In the genomic region with DNA sequence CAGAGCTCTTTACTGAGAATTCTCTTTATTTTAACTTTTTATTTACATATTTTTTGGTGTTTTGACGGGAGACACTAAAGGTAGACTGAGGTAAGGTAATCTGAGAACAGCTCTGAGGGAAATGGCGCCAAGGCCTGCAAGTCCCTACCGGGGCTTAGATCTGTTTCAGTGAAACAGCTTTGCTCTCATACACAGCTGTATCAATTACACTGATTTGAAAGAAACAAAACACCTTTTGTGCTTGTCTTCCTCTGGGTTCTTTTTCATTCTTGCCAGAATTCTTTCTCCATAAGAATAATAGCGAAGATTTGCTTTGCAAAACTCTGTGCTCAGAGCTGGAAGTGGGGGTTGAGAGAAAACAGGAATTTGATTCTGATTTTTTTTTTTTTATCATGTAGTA, we compare ENCODE assay signal across 24 cellular contexts.
"Had no signal": no experiment of that assay in that cellular context is flagged by ENCODE, and none has a peak within 500 bp of the region (broad histone marks: within the 10 kb centered on the region; RNA-seq: fewer than 3 reads in every experiment).

No MANE protein-coding gene starts in this region.

- H3K4me3 Mint-ChIP-seq: activated CD8-positive, alpha-beta T cell treated with anti-CD3 and anti-CD28 coated beads for 36 hours; activated T-cell treated with anti-CD3 and anti-CD28 coated beads, Interleukin-2, amount 50 U/mL, for 4 hours; immature natural killer cell; naive thymus-derived CD4-positive, alpha-beta T cell; T-helper 1 cell treated with Interleukin-12 subunit alpha and Interleukin-12 subunit beta and Interleukin-4 antibody, amounts not matched to agents 30 μg/mL and 1 μg/mL, for 36 hours had no signal

- H3K27ac ChIP-seq: pancreas, spleen, suprapubic skin, tibial artery, upper lobe of right lung, VCaP had no signal

- H3K4me1 ChIP-seq: pancreas, spleen, suprapubic skin, tibial artery, upper lobe of right lung had no signal

- ATAC-seq: activated CD4-positive, CD25-positive, alpha-beta regulatory T cell treated with anti-CD3 and anti-CD28 coated beads, Interleukin-2, amount 50 U/mL, for 24 hours; activated CD8-positive, alpha-beta T cell treated with anti-CD3 and anti-CD28 coated beads for 36 hours; activated naive CD4-positive, alpha-beta T cell treated with anti-CD3 and anti-CD28 coated beads, Interleukin-2, amount 50 U/mL, for 72 hours; activated T-cell treated with anti-CD3 and anti-CD28 coated beads, Interleukin-2, amount 50 U/mL, for 4 hours; naive thymus-derived CD4-positive, alpha-beta T cell; pancreas; right cardiac atrium; upper lobe of right lung had no signal

- H3K4me3 ChIP-seq: pancreas, spleen, suprapubic skin, tibial artery, upper lobe of right lung had no signal

- H3K27me3 ChIP-seq: pancreas, spleen, suprapubic skin, tibial artery, upper lobe of right lung had no signal

- FAIRE-seq: colon, frontal cortex, pancreas, TTC549 had no signal

- H3K9me3 ChIP-seq: pancreas, suprapubic skin, tibial artery, upper lobe of right lung had no signal

- H3K4me1 Mint-ChIP-seq: immature natural killer cell; naive thymus-derived CD4-positive, alpha-beta T cell had no signal

- DNase-seq: activated CD4-positive, alpha-beta T cell treated with anti-CD3 and anti-CD28 coated beads, Interleukin-2, amount 50 U/mL, for 1 hour; activated CD8-positive, alpha-beta T cell treated with anti-CD3 and anti-CD28 coated beads for 36 hours; activated T-cell treated with anti-CD3 and anti-CD28 coated beads, Interleukin-2, amount 50 U/mL, for 4 hours; effector CD8-positive, alpha-beta T cell; immature natural killer cell; midbrain; naive thymus-derived CD4-positive, alpha-beta T cell; nucleus accumbens; pancreas; right cardiac atrium; spleen; stimulated activated naive CD4-positive, alpha-beta T cell; T-helper 9 cell; tibial artery; upper lobe of right lung had no signal

- H3K27ac Mint-ChIP-seq: activated CD8-positive, alpha-beta T cell treated with anti-CD3 and anti-CD28 coated beads for 36 hours; activated naive CD4-positive, alpha-beta T cell treated with anti-CD3 and anti-CD28 coated beads, Interleukin-2, amount 50 U/mL, for 72 hours; activated T-helper 2 cell treated with anti-CD3 and anti-CD28 coated beads, Interferon-gamma antibody, Interleukin-2, Interleukin-4, amounts not matched to agents 10 μg/mL and 5 μg/mL and 100 μg/mL, durations not matched to agents 14 hours and 24 hours and 36 hours; immature natural killer cell; naive thymus-derived CD4-positive, alpha-beta T cell; T-helper 1 cell treated with Interleukin-12 subunit alpha and Interleukin-12 subunit beta and Interleukin-4 antibody, amounts not matched to agents 30 μg/mL and 1 μg/mL, for 36 hours had no signal

- H3K27me3 Mint-ChIP-seq: activated CD8-positive, alpha-beta T cell treated with anti-CD3 and anti-CD28 coated beads for 36 hours; naive thymus-derived CD4-positive, alpha-beta T cell had no signal

- H3K36me3 ChIP-seq: pancreas, spleen, suprapubic skin, tibial artery, upper lobe of right lung had no signal

- H3K36me3 Mint-ChIP-seq: activated naive CD4-positive, alpha-beta T cell treated with anti-CD3 and anti-CD28 coated beads, Interleukin-2, amount 50 U/mL, for 72 hours; immature natural killer cell; naive thymus-derived CD4-positive, alpha-beta T cell had no signal

- H3K9me3 Mint-ChIP-seq: activated CD8-positive, alpha-beta T cell treated with anti-CD3 and anti-CD28 coated beads for 36 hours; activated naive CD4-positive, alpha-beta T cell treated with anti-CD3 and anti-CD28 coated beads, Interleukin-2, amount 50 U/mL, for 72 hours; activated T-helper 2 cell treated with anti-CD3 and anti-CD28 coated beads, Interferon-gamma antibody, Interleukin-2, Interleukin-4, amounts not matched to agents 10 μg/mL and 5 μg/mL and 100 μg/mL, durations not matched to agents 14 hours and 24 hours and 36 hours; T-helper 1 cell treated with Interleukin-12 subunit alpha and Interleukin-12 subunit beta and Interleukin-4 antibody, amounts not matched to agents 30 μg/mL and 1 μg/mL, for 36 hours had no signal
